In genomic region chr9:30484690-30485089, GRCh38 we compare ENCODE assay signal across 9 cellular contexts.
"Had no signal": no experiment of that assay in that cellular context is flagged by ENCODE, and none has a peak within 500 bp of the region (broad histone marks: within the 10 kb centered on the region; RNA-seq: fewer than 3 reads in every experiment).

No MANE protein-coding gene starts in this region.

- H2AFZ ChIP-seq: GM23248, GM23338 had no signal

- DNase-seq: GM23248, GOT3, H7, H9, HCEC 1CT, HFFc6 had no signal

- H3K4me2 ChIP-seq: GM23338 had no signal

- H3K27ac ChIP-seq: GM23248 had no signal

- H3K36me3 ChIP-seq: HAP-1 had no signal

- H3K9me3 ChIP-seq: HAP-1 had no signal

- H3K4me1 ChIP-seq: HAP-1 had no signal

- H3K4me3 ChIP-seq: GM23248, GM23338, HAP-1 had no signal

- ATAC-seq: GM23338, HCT116 had no signal
